ENCODE assay signal across 20 cellular contexts in genomic region chr13:111267205-111267604, GRCh38. TPM values are rescaled to one million over a fixed set of nuclear protein-coding genes. Genes with fewer than 3 reads are reported as not detected.
DNase-seq lines count a peak whose midpoint lies in the region; ATAC-seq and TF ChIP-seq lines count a peak whose summit lies in the region.
"Had no signal": no experiment of that assay in that cellular context is flagged by ENCODE, and none has a peak within 500 bp of the region (broad histone marks: within the 10 kb centered on the region; RNA-seq: fewer than 3 reads in every experiment).

No MANE protein-coding gene starts in this region.

- H3K36me3 Mint-ChIP-seq in stimulated activated naive B cell treated with anti-CD40 and anti-IgM and Interleukin-4, amounts not matched to agents 10 μg/mL and 1 μg/mL and 100 μg/mL, for 72 hours = peaks cover 37 to 60% of the 10 kb centered on the region in 2 donors

- TF ChIP-seq CTCF in right atrium auricular region (IDR thresholded peaks at IDR 0.05) = no peak
- no peak for TF ChIP-seq CTCF in left lung (IDR thresholded peaks at IDR 0.05)

- H3K4me3 Mint-ChIP-seq in stimulated activated naive B cell treated with anti-CD40 and anti-IgM and Interleukin-4, amounts not matched to agents 10 μg/mL and 1 μg/mL and 100 μg/mL, for 72 hours = no peak overlapping the region
- H3K4me3 Mint-ChIP-seq: B cell; CD4-positive, CD25-positive, alpha-beta regulatory T cell had no signal

- no peaks in the 10 kb centered on the region for H3K27me3 ChIP-seq in right atrium auricular region
- H3K27me3 ChIP-seq in left lung = no peaks in the 10 kb centered on the region

- H3K9me3 ChIP-seq in right atrium auricular region (no peaks in the 10 kb centered on the region), left lung (no peaks in the 10 kb centered on the region)
- H3K9me3 ChIP-seq: Caco-2 had no signal

- H3K4me3 ChIP-seq in right atrium auricular region (no peak overlapping the region), left lung (no peak overlapping the region)
- H3K4me3 ChIP-seq: PC-9 had no signal

- H3K4me1 Mint-ChIP-seq in stimulated activated naive B cell treated with anti-CD40 and anti-IgM and Interleukin-4, amounts not matched to agents 10 μg/mL and 1 μg/mL and 100 μg/mL, for 72 hours = peaks cover 12 to 13% of the 10 kb centered on the region in 2 donors
- H3K4me1 Mint-ChIP-seq: B cell had no signal

- intact Hi-C loops in Right ventricle myocardium superior (cut with DNase I) = no loop called here
- intact Hi-C loops in left lung (cut with DNase I) = no loop called here

- H3K36me3 ChIP-seq in right atrium auricular region = peaks cover 28% of the 10 kb centered on the region
- peaks cover 0 to 76% of the 10 kb centered on the region in 2 donors for H3K36me3 ChIP-seq in left lung

- H3K27ac ChIP-seq in right atrium auricular region (no peak overlapping the region), left lung (no peak overlapping the region)
- H3K27ac ChIP-seq: 22Rv1, PC-9 had no signal

- H3K27ac Mint-ChIP-seq in stimulated activated naive B cell treated with anti-CD40 and anti-IgM and Interleukin-4, amounts not matched to agents 10 μg/mL and 1 μg/mL and 100 μg/mL, for 72 hours = peak overlapping the region; percentile 59
- H3K27ac Mint-ChIP-seq: B cell had no signal

- H3K27me3 Mint-ChIP-seq in stimulated activated naive B cell treated with anti-CD40 and anti-IgM and Interleukin-4, amounts not matched to agents 10 μg/mL and 1 μg/mL and 100 μg/mL, for 72 hours = no peaks in the 10 kb centered on the region
- H3K27me3 Mint-ChIP-seq: B cell; CD4-positive, CD25-positive, alpha-beta regulatory T cell had no signal

- H3K4me1 ChIP-seq in right atrium auricular region (peaks cover 0 to 18% of the 10 kb centered on the region in 2 donors), left lung (no peaks in the 10 kb centered on the region)
- H3K4me1 ChIP-seq: Caco-2 had no signal

- peak; percentile 84 for DNase-seq in DMS79 (lab: John Stamatoyannopoulos, UW)
- DNase-seq in DMS79 treated with DMSO at 0.1 percent for 48 hours (lab: John Stamatoyannopoulos, UW) = no peak
- DNase-seq in right atrium auricular region (ENCODE audit: low spot score) = peak; percentile 2
- no peak for DNase-seq in Right ventricle myocardium superior
- DNase-seq in myocyte (ENCODE audit: low read depth) = peak; percentile 64
- DNase-seq in stimulated activated naive B cell treated with anti-CD40 and anti-IgM and Interleukin-4, amounts not matched to agents 10 μg/mL and 1 μg/mL and 100 μg/mL, for 72 hours = no peak
- no peak for DNase-seq in C1 segment of cervical spinal cord (lab: John Stamatoyannopoulos, UW)
- no peak for DNase-seq in left lung
- DNase-seq: Caco-2; CD4-positive, CD25-positive, alpha-beta regulatory T cell; GF-D8; NCI-H1105 treated with DMSO at 0.1 percent for 48 hours; NCI-H1694; NCI-H2081 treated with DMSO at 0.1 percent for 48 hours; NCI-H226; NCI-H524 treated with DMSO at 0.1 percent for 48 hours; PC-9 had no signal

- H3K9me3 Mint-ChIP-seq in stimulated activated naive B cell treated with anti-CD40 and anti-IgM and Interleukin-4, amounts not matched to agents 10 μg/mL and 1 μg/mL and 100 μg/mL, for 72 hours = no peaks in the 10 kb centered on the region

- no peak for ATAC-seq in Right ventricle myocardium superior (ENCODE audit: poor library complexity)
- no peak for ATAC-seq in stimulated activated naive B cell treated with anti-CD40 and anti-IgM and Interleukin-4, amounts not matched to agents 10 μg/mL and 1 μg/mL and 100 μg/mL, for 72 hours (replicated peaks)
- ATAC-seq in left lung = no peak

RNA-seq across cellular contexts. Expression of gene TEX29, which starts 53.2 kb away (rescaled TPM):
- total RNA-seq in right atrium auricular region (not detected), Right ventricle myocardium superior (not detected), myocyte (not detected in 2 replicates), left lung (under 1 TPM; 0.35 to 0.42 TPM)
- polyA plus RNA-seq in myocyte (2012) = 0.19 TPM
- total RNA-seq: Caco-2; CD4-positive, CD25-positive, alpha-beta regulatory T cell; PC-9; SK-MEL-5 had no signal
- polyA plus RNA-seq: CD4-positive, CD25-positive, alpha-beta regulatory T cell had no signal

Comparison
In these comparisons a context has a peak if more than half of its experiments do, and no peak if none do; other contexts are left out.
1. DNase-seq: peak in DMS79 (single experiment), right atrium auricular region (single experiment) and myocyte (single experiment); none in DMS79 treated with DMSO at 0.1 percent for 48 hours (single experiment), Right ventricle myocardium superior (single experiment), stimulated activated naive B cell treated with anti-CD40 and anti-IgM and Interleukin-4, amounts not matched to agents 10 μg/mL and 1 μg/mL and 100 μg/mL, for 72 hours (single experiment), C1 segment of cervical spinal cord (0 of 14) and left lung (0 of 2).